ENCODE assay signal across 10 cellular contexts in the genomic region with DNA sequence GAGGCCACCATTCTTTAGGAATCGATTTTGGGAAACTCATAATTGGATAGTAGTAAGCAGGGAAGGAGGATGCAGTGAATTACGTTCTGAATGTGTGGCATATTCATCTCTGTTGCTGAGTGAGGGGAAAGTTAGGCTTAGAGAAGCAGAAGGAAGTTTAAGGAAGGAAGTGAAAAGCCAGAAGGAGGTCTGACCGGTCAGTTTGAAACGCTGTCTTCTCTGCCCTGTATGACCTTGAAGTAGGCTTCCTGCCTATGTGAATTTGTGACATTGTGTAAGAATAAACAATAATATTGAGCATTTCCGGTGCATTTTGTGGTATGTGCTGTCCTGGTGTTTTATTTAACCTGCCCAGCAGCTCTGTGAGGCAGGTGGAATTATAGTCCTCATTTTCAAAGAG.
DNase-seq lines count a peak whose midpoint lies in the region; ATAC-seq, FAIRE-seq and TF ChIP-seq lines count a peak whose summit lies in the region.
"Had no signal": no experiment of that assay in that cellular context is flagged by ENCODE, and none has a peak within 500 bp of the region (broad histone marks: within the 10 kb centered on the region; RNA-seq: fewer than 3 reads in every experiment).

No MANE protein-coding gene starts in this region.

- peak overlapping the region; percentile 37 for H3K27ac ChIP-seq in HL-60 (replicated peaks)
- H3K27ac ChIP-seq in endothelial cell of umbilical vein (ENCODE audit: insufficient read depth, low read depth, low read length), result no peak overlapping the region

- CTCF ChIA-PET in endothelial cell of umbilical vein (lab: Charles Lee), result interaction anchor here (1.1 to 1.7 kb wide), 4 partner anchors 17 to 112 kb away, joined by 3 to 6 read pairs (median 4); no protein-coding TSS in a partner anchor

- peak overlapping the region; percentile 1 to 39 for H3K27ac Mint-ChIP-seq in natural killer cell
- H3K27ac Mint-ChIP-seq in natural killer cell treated with Interleukin-12 subunit alpha and Interleukin-12 subunit beta and Interleukin-15 and Interleukin-18, amount 100 ng/mL, for 72 hours, result no peak overlapping the region

- WGBS in lower leg skin, 2 donors, result 74 to 77% methylated on average over 5 of the region's 5 CpGs

- no peak overlapping the region for H3K4me3 Mint-ChIP-seq in natural killer cell
- no peak overlapping the region for H3K4me3 Mint-ChIP-seq in natural killer cell treated with Interleukin-12 subunit alpha and Interleukin-12 subunit beta and Interleukin-15 and Interleukin-18, amount 100 ng/mL, for 72 hours

- no peak overlapping the region for H3K9ac ChIP-seq in endothelial cell of umbilical vein (replicated peaks; ENCODE audit: extremely low read depth, insufficient read depth, low read length)

- no peak overlapping the region for H2AFZ ChIP-seq in endothelial cell of umbilical vein (ENCODE audit: low read depth, low read length)

- no peaks in the 10 kb centered on the region for H3K36me3 Mint-ChIP-seq in natural killer cell
- no peaks in the 10 kb centered on the region for H3K36me3 Mint-ChIP-seq in natural killer cell treated with Interleukin-12 subunit alpha and Interleukin-12 subunit beta and Interleukin-15 and Interleukin-18, amount 100 ng/mL, for 72 hours

- no peaks in the 10 kb centered on the region for H3K9me1 ChIP-seq in endothelial cell of umbilical vein (replicated peaks; ENCODE audit: control insufficient read depth, extremely low read depth, insufficient read depth, low read length)

- TF ChIP-seq POLR2A in endothelial cell of umbilical vein (IDR thresholded peaks at IDR 0.05; ENCODE audit: low read depth, low read length), result no peak
- TF ChIP-seq POLR2A in lower leg skin (IDR thresholded peaks at IDR 0.05), result no peak

- H3K9me3 ChIP-seq in endothelial cell of umbilical vein (replicated peaks; ENCODE audit: control insufficient read depth, insufficient read depth, low read length), result no peaks in the 10 kb centered on the region

- H3K79me2 ChIP-seq in endothelial cell of umbilical vein (ENCODE audit: control insufficient read depth, insufficient read depth, low read length), result peaks cover 93% of the 10 kb centered on the region

- ATAC-seq in natural killer cell, result peak in 2 of 3 donors; percentile 21 to 44
- no peak for ATAC-seq in natural killer cell treated with Interleukin-12 subunit alpha and Interleukin-12 subunit beta and Interleukin-15 and Interleukin-18, amount 100 ng/mL, for 72 hours

- FAIRE-seq in endothelial cell of umbilical vein (lab: Jason Lieb, UNC), result no peak
- FAIRE-seq: keratinocyte had no signal

- TF ChIP-seq CTCF in natural killer cell (IDR thresholded peaks at IDR 0.05) (no peak), HL-60 (IDR thresholded peaks at IDR 0.05; ENCODE audit: insufficient read depth, low read length) (no peak), endothelial cell of umbilical vein (IDR thresholded peaks at IDR 0.05; ENCODE audit: extremely low read depth in 1 of 2, insufficient read depth in 1 of 2, low read depth in 1 of 2, low read length in 2 of 2) (no peak), lower leg skin (IDR thresholded peaks at IDR 0.05) (no peak)

- H3K27me3 ChIP-seq in HL-60 (ENCODE audit: insufficient read depth, poor library complexity, severe bottlenecking) (no peaks in the 10 kb centered on the region), endothelial cell of umbilical vein (ENCODE audit: control insufficient read depth in 2 of 2, insufficient read depth in 2 of 2, low read length in 2 of 2) (no peaks in the 10 kb centered on the region)

- POLR2A ChIA-PET in endothelial cell of umbilical vein (lab: Charles Lee), result interaction anchor here (0.9 kb wide), 1 partner anchor 17 kb away, joined by 3 read pairs; no protein-coding TSS in a partner anchor

- no peak overlapping the region for H3K4me3 ChIP-seq in HL-60 (replicated peaks; ENCODE audit: insufficient read depth, low read length)
- H3K4me3 ChIP-seq in endothelial cell of umbilical vein (replicated peaks in 1 of 3; ENCODE audit: insufficient read depth in 1 of 3, low read depth in 1 of 3, low read length in 3 of 3), result no peak overlapping the region
- no peak overlapping the region for H3K4me3 ChIP-seq in lower leg skin (ENCODE audit: low read depth, poor library complexity, severe bottlenecking)

- intact Hi-C loops in natural killer cell (cut with micrococcal nuclease), result no loop called here
- intact Hi-C loops in endothelial cell of umbilical vein (cut with micrococcal nuclease), result no loop called here
- intact Hi-C loops in lower leg skin (cut with DNase I; ENCODE audit: low total_unique reads), result no loop called here

- H3K4me1 ChIP-seq in endothelial cell of umbilical vein (ENCODE audit: control insufficient read depth, extremely low read depth, insufficient read depth, low read length), result peaks cover 42% of the 10 kb centered on the region

- dilution Hi-C loops in endothelial cell of umbilical vein (cut with MboI; ENCODE audit: extremely low pct_ligation_motif_present, low sequenced_read_pairs), result no loop called here

- no peaks in the 10 kb centered on the region for H3K27me3 Mint-ChIP-seq in natural killer cell (ENCODE audit: low read depth in 2 of 2)
- H3K27me3 Mint-ChIP-seq in natural killer cell treated with Interleukin-12 subunit alpha and Interleukin-12 subunit beta and Interleukin-15 and Interleukin-18, amount 100 ng/mL, for 72 hours, result no peaks in the 10 kb centered on the region

- H3K4me2 ChIP-seq in endothelial cell of umbilical vein (ENCODE audit: insufficient read depth, low read length), result peak overlapping the region; percentile 11

- DNase-seq in natural killer cell (no peak), HL-60 (ENCODE audit: low read depth in 1 of 2, low spot score in 1 of 2) (peak; percentile 22 to 42), endothelial cell of umbilical vein (ENCODE audit: low read depth, low spot score) (no peak), midbrain (lab: John Stamatoyannopoulos, UW) (no peak), lower leg skin (ENCODE audit: low spot score in 2 of 2) (no peak), islet precursor cell (no peak), NCI-H2107 (lab: John Stamatoyannopoulos, UW) (no peak)
- DNase-seq in natural killer cell treated with Interleukin-12 subunit alpha and Interleukin-12 subunit beta and Interleukin-15 and Interleukin-18, amount 100 ng/mL, for 72 hours (ENCODE audit: low spot score), result no peak
- DNase-seq: activated CD4-positive, alpha-beta T cell treated with anti-CD3 and anti-CD28 coated beads, Interleukin-2, amount 50 U/mL, for 48 hours had no signal

- H3K9me3 Mint-ChIP-seq in natural killer cell, result no peaks in the 10 kb centered on the region
- H3K9me3 Mint-ChIP-seq in natural killer cell treated with Interleukin-12 subunit alpha and Interleukin-12 subunit beta and Interleukin-15 and Interleukin-18, amount 100 ng/mL, for 72 hours, result no peaks in the 10 kb centered on the region

- H3K36me3 ChIP-seq in endothelial cell of umbilical vein (ENCODE audit: control insufficient read depth in 2 of 2, extremely low read depth in 1 of 2, insufficient read depth in 2 of 2, low read length in 2 of 2), result peaks cover 0 to 9% of the 10 kb centered on the region in 2 experiments

- H4K20me1 ChIP-seq in endothelial cell of umbilical vein (replicated peaks; ENCODE audit: control insufficient read depth, extremely low read depth, insufficient read depth, low read length), result peaks cover 2% of the 10 kb centered on the region

- no TSS peak for BruUV-seq in endothelial cell of umbilical vein (replicated peaks; lab: Mats Ljungman, UMichigan)

- peaks cover 25 to 31% of the 10 kb centered on the region in 2 donors for H3K4me1 Mint-ChIP-seq in natural killer cell
- H3K4me1 Mint-ChIP-seq in natural killer cell treated with Interleukin-12 subunit alpha and Interleukin-12 subunit beta and Interleukin-15 and Interleukin-18, amount 100 ng/mL, for 72 hours (ENCODE audit: low read depth in 2 of 2), result peaks cover 18 to 19% of the 10 kb centered on the region in 2 donors

TF ChIP-seq in endothelial cell of umbilical vein, 7 proteins besides CTCF, POLR2A, EP300 and RAD21:
- TF ChIP-seq, protein P1, sequence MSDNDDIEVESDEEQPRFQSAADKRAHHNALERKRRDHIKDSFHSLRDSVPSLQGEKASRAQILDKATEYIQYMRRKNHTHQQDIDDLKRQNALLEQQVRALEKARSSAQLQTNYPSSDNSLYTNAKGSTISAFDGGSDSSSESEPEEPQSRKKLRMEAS (IDR thresholded peaks at IDR 0.05; ENCODE audit: insufficient read depth, insufficient read length), result no peak
- TF ChIP-seq POLR2AphosphoS5 (IDR thresholded peaks at IDR 0.05; ENCODE audit: insufficient read depth, low read depth, low read length) (no peak), JUN (IDR thresholded peaks at IDR 0.05; ENCODE audit: borderline replicate concordance, insufficient read depth, insufficient read length, low read depth) (no peak), EZH2 (IDR thresholded peaks at IDR 0.05; ENCODE audit: borderline replicate concordance, low read depth, low read length, severe bottlenecking) (no peak), GATA2 (IDR thresholded peaks at IDR 0.05; ENCODE audit: insufficient read depth, insufficient read length, low read depth, low read length) (no peak), MYC (IDR thresholded peaks at IDR 0.05; ENCODE audit: low read depth, low read length) (no peak), FOS (IDR thresholded peaks at IDR 0.05; ENCODE audit: borderline replicate concordance, insufficient read depth, low read length) (no peak)

Comparison
In these comparisons a context has a peak if more than half of its experiments do, and no peak if none do; other contexts are left out.
1. ATAC-seq: peak in natural killer cell (2 of 3); none in natural killer cell treated with Interleukin-12 subunit alpha and Interleukin-12 subunit beta and Interleukin-15 and Interleukin-18, amount 100 ng/mL, for 72 hours (0 of 2).
2. H3K27ac Mint-ChIP-seq: peak in natural killer cell (2 of 2); none in natural killer cell treated with Interleukin-12 subunit alpha and Interleukin-12 subunit beta and Interleukin-15 and Interleukin-18, amount 100 ng/mL, for 72 hours (0 of 2).
3. DNase-seq: peak in HL-60 (2 of 2); none in natural killer cell (single experiment), natural killer cell treated with Interleukin-12 subunit alpha and Interleukin-12 subunit beta and Interleukin-15 and Interleukin-18, amount 100 ng/mL, for 72 hours (single experiment), endothelial cell of umbilical vein (single experiment), midbrain (single experiment), lower leg skin (0 of 2), islet precursor cell (single experiment) and NCI-H2107 (single experiment).